11 cellular contexts compared by ENCODE assay signal in genomic region chr17:50060951-50061712, GRCh38. TPM values are rescaled to one million over a fixed set of nuclear protein-coding genes. Genes with fewer than 3 reads are reported as not detected.
DNase-seq lines count a peak whose midpoint lies in the region; ATAC-seq and TF ChIP-seq lines count a peak whose summit lies in the region.
"Had no signal": no experiment of that assay in that cellular context is flagged by ENCODE, and none has a peak within 500 bp of the region (broad histone marks: within the 10 kb centered on the region; RNA-seq: fewer than 3 reads in every experiment).

No MANE protein-coding gene starts in this region.

- H3K4me1 ChIP-seq in mesenchymal stem cell (ENCODE audit: control insufficient read depth, insufficient read depth, low read depth, low read length) (peaks cover 74% of the 10 kb centered on the region), transverse colon (peaks cover 76 to 91% (median 80%) of the 10 kb centered on the region in 4 donors)

- peaks cover 0 to 42% of the 10 kb centered on the region in 2 experiments for H3K36me3 ChIP-seq in mesenchymal stem cell (ENCODE audit: control insufficient read depth in 1 of 2, insufficient read depth in 2 of 2, low read depth in 1 of 2, low read length in 2 of 2)
- no peaks in the 10 kb centered on the region for H3K36me3 ChIP-seq in transverse colon

- H2BK5ac ChIP-seq in mesenchymal stem cell (ENCODE audit: low read depth, low read length, poor library complexity, severe bottlenecking): peak overlapping the region; percentile 20

- peak overlapping the region; percentile 86 for H2BK120ac ChIP-seq in mesenchymal stem cell (ENCODE audit: low read depth, low read length)

- H4K8ac ChIP-seq in mesenchymal stem cell (ENCODE audit: low read length): peak overlapping the region; percentile 66

- peak overlapping the region; percentile 95 for H2AK5ac ChIP-seq in mesenchymal stem cell (ENCODE audit: low read length, severe bottlenecking)

- no peak for TF ChIP-seq CTCF in epithelial cell of esophagus (IDR thresholded peaks at IDR 0.05; ENCODE audit: insufficient read depth, low read depth, low read length, missing control alignments)
- no peak for TF ChIP-seq CTCF in transverse colon (IDR thresholded peaks at IDR 0.05)

- in situ Hi-C loops in transverse colon (cut with MboI; ENCODE audit: low pct_ligation_motif_present in 1 of 4, low pct_unique_long_range_greater_than_20kb in 1 of 4, low sequenced_read_pairs in 3 of 4): no loop called here

- DNase-seq in DMS 273 (lab: John Stamatoyannopoulos, UW; ENCODE audit: unreplicated experiment): peak; percentile 58
- DNase-seq in DMS 273 treated with DMSO at 0.1 percent for 48 hours (lab: John Stamatoyannopoulos, UW): no peak
- DNase-seq in epithelial cell of esophagus (ENCODE audit: low read depth): peak; percentile 65
- DNase-seq in mesenchymal stem cell: peak; percentile 61
- DNase-seq in transverse colon: peak; percentile 73
- DNase-seq in activated CD4-positive, alpha-beta T cell treated with anti-CD3 and anti-CD28 coated beads, Interleukin-2, amount 50 U/mL, for 1 hour: no peak
- DNase-seq: activated T-cell treated with anti-CD3 and anti-CD28 coated beads for 4 hours, NCI-H82 had no signal

- intact Hi-C loops in transverse colon (cut with DNase I; ENCODE audit: low total_unique reads): no loop called here

- H3K79me1 ChIP-seq in mesenchymal stem cell (replicated peaks; ENCODE audit: low read length, poor library complexity, severe bottlenecking): no peaks in the 10 kb centered on the region

- no peak for TF ChIP-seq POLR2A in transverse colon (IDR thresholded peaks at IDR 0.05)

- peak overlapping the region; percentile 89 to 100 for H2BK12ac ChIP-seq in mesenchymal stem cell (ENCODE audit: low read length in 2 of 2)

- H3K27me3 ChIP-seq in mesenchymal stem cell (ENCODE audit: control insufficient read depth in 1 of 2, insufficient read depth in 1 of 2, low read length in 2 of 2) (no peaks in the 10 kb centered on the region), transverse colon (no peaks in the 10 kb centered on the region)

- peak overlapping the region; percentile 25 for H3K9ac ChIP-seq in mesenchymal stem cell (ENCODE audit: low read length)

- H3K4ac ChIP-seq in mesenchymal stem cell (ENCODE audit: low read depth in 1 of 2, low read length in 2 of 2): peak overlapping the region; percentile 19 to 96

- no peak overlapping the region for H2AFZ ChIP-seq in mesenchymal stem cell (ENCODE audit: low read depth, low read length)

- no peak for TF ChIP-seq EP300 in transverse colon (IDR thresholded peaks at IDR 0.05; ENCODE audit: low read depth)

- H3K23ac ChIP-seq in mesenchymal stem cell (ENCODE audit: low read length in 2 of 2): peak overlapping the region in 1 of 2 experiments; percentile 87

- peak overlapping the region; percentile 89 for H4K91ac ChIP-seq in mesenchymal stem cell (ENCODE audit: low read length)

- peak overlapping the region; percentile 90 for H3K27ac ChIP-seq in mesenchymal stem cell (ENCODE audit: low read length, poor library complexity, severe bottlenecking)
- peak overlapping the region; percentile 93 to 98 (median 96) for H3K27ac ChIP-seq in transverse colon
- H3K27ac ChIP-seq: 22Rv1 had no signal

- peak overlapping the region; percentile 96 for H2BK15ac ChIP-seq in mesenchymal stem cell (ENCODE audit: low read depth, poor library complexity, severe bottlenecking)

- ATAC-seq in HG03196 (IDR thresholded peaks at IDR 0.05; ENCODE audit: unreplicated experiment) (no peak), GM21515 (IDR thresholded peaks at IDR 0.05; ENCODE audit: unreplicated experiment) (no peak)

- no peaks in the 10 kb centered on the region for H3K9me3 ChIP-seq in mesenchymal stem cell (ENCODE audit: control insufficient read depth, low read length)
- no peaks in the 10 kb centered on the region for H3K9me3 ChIP-seq in transverse colon

- H3K18ac ChIP-seq in mesenchymal stem cell (ENCODE audit: low read depth in 1 of 2, low read length in 2 of 2): peak overlapping the region; percentile 85 to 95

- WGBS in mesenchymal stem cell: 84% methylated on average over 7 of the region's 9 CpGs
- 81% methylated on average over 9 of the region's 9 CpGs; no CpG with 5 or more reads in 1 of the 2 donors for WGBS in transverse colon (ENCODE audit: low coverage in 1 of 2), 2 donors

- no peak overlapping the region for H3K4me2 ChIP-seq in mesenchymal stem cell (ENCODE audit: low read length, poor library complexity, severe bottlenecking)

- H3K4me3 ChIP-seq in epithelial cell of esophagus (ENCODE audit: low read length): peak overlapping the region; percentile 75
- peak overlapping the region in 1 of 2 experiments; percentile 23 for H3K4me3 ChIP-seq in mesenchymal stem cell (ENCODE audit: insufficient read depth in 1 of 2, low read depth in 1 of 2, low read length in 2 of 2)
- no peak overlapping the region for H3K4me3 ChIP-seq in transverse colon

- peak overlapping the region in 1 of 2 experiments; percentile 81 for H3K14ac ChIP-seq in mesenchymal stem cell (ENCODE audit: low read length in 2 of 2)

RNA-seq across cellular contexts. Expression of gene ITGA3, which starts 5.2 kb away (rescaled TPM):
- 136 TPM for polyA plus RNA-seq in mesenchymal stem cell (2013, experiment 1 of 2)
- polyA plus RNA-seq in mesenchymal stem cell (2013, experiment 2 of 2): 138 TPM
- total RNA-seq in transverse colon: 100 to 1,000 TPM; 147 to 294 (median 171) TPM

RNA-seq across cellular contexts. Expression of gene PDK2, which starts 34.0 kb away (rescaled TPM):
- 43.1 TPM for polyA plus RNA-seq in mesenchymal stem cell (2013, experiment 1 of 2)
- polyA plus RNA-seq in mesenchymal stem cell (2013, experiment 2 of 2): 39.6 TPM
- 100 to 1,000 TPM in 3 of 4 donors, 10 to 100 TPM in 1; 84.6 to 292 (median 136) TPM for total RNA-seq in transverse colon

Comparison
In these comparisons a context has a peak if more than half of its experiments do, and no peak if none do; other contexts are left out.
1. DNase-seq: peak in DMS 273 (single experiment), epithelial cell of esophagus (single experiment), mesenchymal stem cell (single experiment) and transverse colon (single experiment); none in DMS 273 treated with DMSO at 0.1 percent for 48 hours (single experiment) and activated CD4-positive, alpha-beta T cell treated with anti-CD3 and anti-CD28 coated beads, Interleukin-2, amount 50 U/mL, for 1 hour (single experiment).